ENCODE assay signal across 18 cellular contexts in genomic region chr17:19880393-19880792, GRCh38. TPM values are rescaled to one million over a fixed set of nuclear protein-coding genes. Genes with fewer than 3 reads are reported as not detected.
DNase-seq lines count a peak whose midpoint lies in the region; ATAC-seq, FAIRE-seq and TF ChIP-seq lines count a peak whose summit lies in the region.
"Had no signal": no experiment of that assay in that cellular context is flagged by ENCODE, and none has a peak within 500 bp of the region (broad histone marks: within the 10 kb centered on the region; RNA-seq: fewer than 3 reads in every experiment).

No MANE protein-coding gene starts in this region.

- H3K27ac ChIP-seq in HepG2 (ENCODE audit: extremely low read length, insufficient read depth, low read length) (no peak overlapping the region), right lobe of liver (no peak overlapping the region), K562 (ENCODE audit: extremely low read depth, low read depth, low read length) (no peak overlapping the region), osteoblast (ENCODE audit: low read depth, low read length) (no peak overlapping the region)

- TF ChIP-seq POLR2A in HepG2 (IDR thresholded peaks at IDR 0.05; ENCODE audit: insufficient read depth in 1 of 2, low read depth in 2 of 2, low read length in 2 of 2) = no peak
- TF ChIP-seq POLR2A in right lobe of liver (IDR thresholded peaks at IDR 0.05) = no peak
- TF ChIP-seq POLR2A in K562 (conservative IDR thresholded peaks at IDR 0.05) = no peak

- no peaks in the 10 kb centered on the region for H3K9me1 ChIP-seq in K562 (ENCODE audit: control insufficient read depth, insufficient read depth, low read length)

- no peak overlapping the region for H3K4me3 ChIP-seq in HepG2 (replicated peaks in 1 of 3; ENCODE audit: insufficient read depth in 1 of 3, low read depth in 2 of 3, low read length in 3 of 3)
- H3K4me3 ChIP-seq in right lobe of liver = no peak overlapping the region
- H3K4me3 ChIP-seq in K562 = no peak overlapping the region
- no peak overlapping the region for H3K4me3 ChIP-seq in osteoblast (ENCODE audit: insufficient read depth, low read length)
- H3K4me3 ChIP-seq: GM12878 had no signal

- H3K9me3 ChIP-seq in HepG2 (ENCODE audit: low read length) (no peaks in the 10 kb centered on the region), right lobe of liver (no peaks in the 10 kb centered on the region), K562 (replicated peaks; ENCODE audit: control insufficient read depth, insufficient read depth, low read depth, low read length) (no peaks in the 10 kb centered on the region), osteoblast (ENCODE audit: low read depth, low read length) (no peaks in the 10 kb centered on the region)
- H3K9me3 ChIP-seq: BE2C had no signal

- H4K20me1 ChIP-seq in HepG2 (ENCODE audit: insufficient read depth, low read length) = no peaks in the 10 kb centered on the region
- H4K20me1 ChIP-seq in K562 (replicated peaks; ENCODE audit: control insufficient read depth, insufficient read depth, low read length) = no peaks in the 10 kb centered on the region
- no peaks in the 10 kb centered on the region for H4K20me1 ChIP-seq in osteoblast (ENCODE audit: insufficient read depth, low read length)

- POLR2A ChIA-PET in HepG2 (lab: Yijun Ruan, JAX) = no interaction called here
- POLR2A ChIA-PET in K562 (lab: Yijun Ruan, JAX) = interaction anchor here (1.1 kb wide), 1 partner anchor 19 kb away, joined by 3 read pairs; no protein-coding TSS in a partner anchor

- in situ Hi-C loops in HepG2 (cut with HindIII; ENCODE audit: extremely low pct_ligation_motif_present, low pct_unique_long_range_greater_than_20kb) = no loop called here
- in situ Hi-C loops in K562 (cut with MboI) = no loop called here
- in situ Hi-C loops in G401 (cut with HindIII; ENCODE audit: low sequenced_read_pairs) = no loop called here

- DNase-seq in HepG2 (ENCODE audit: low spot score) (no peak), right lobe of liver (no peak), K562 (ENCODE audit: extremely low read depth in 1 of 4, low spot score in 3 of 4) (no peak), osteoblast (ENCODE audit: insufficient read length, low spot score, missing footprints) (peak; percentile 65), NCI-H1694 treated with DMSO at 0.1 percent for 48 hours (lab: John Stamatoyannopoulos, UW) (no peak), G401 (ENCODE audit: low spot score) (no peak)
- no peak for DNase-seq in activated CD8-positive, alpha-beta memory T cell treated with anti-CD3 and anti-CD28 coated beads, Interleukin-2, amount 50 U/mL, for 48 hours
- DNase-seq: 8988T; BE2C; C1 segment of cervical spinal cord; CD4-positive, CD25-positive, alpha-beta regulatory T cell; DMS153; DMS79; GOT3; H7 had no signal

- H3K4me1 ChIP-seq in HepG2 (ENCODE audit: insufficient read depth, low read length) = no peaks in the 10 kb centered on the region
- no peaks in the 10 kb centered on the region for H3K4me1 ChIP-seq in right lobe of liver
- no peaks in the 10 kb centered on the region; a peak in 1 of 5 replicates for H3K4me1 ChIP-seq in K562 (replicated peaks in 1 of 2; ENCODE audit: control insufficient read depth in 2 of 2, insufficient read depth in 2 of 2, low read length in 2 of 2)
- H3K4me1 ChIP-seq in osteoblast (ENCODE audit: insufficient read depth, low read length) = no peaks in the 10 kb centered on the region
- H3K4me1 ChIP-seq: BE2C had no signal

- intact Hi-C loops in HepG2 (cut with micrococcal nuclease; ENCODE audit: unreplicated experiment) = no loop called here
- intact Hi-C loops in right lobe of liver (cut with DNase I) = no loop called here
- intact Hi-C loops in K562 (cut with micrococcal nuclease) = no loop called here

- TF ChIP-seq RAD21 in HepG2 (CRISPR knock-in tag; IDR thresholded peaks at IDR 0.05) (no peak), K562 (CRISPR knock-in tag; conservative IDR thresholded peaks at IDR 0.05 in 1 of 2, IDR thresholded peaks at IDR 0.05 in 1 of 2) (no peak)

- 46% methylated on average over 4 of the region's 4 CpGs for WGBS in HepG2 (ENCODE audit: low lambda C conversion rate)
- WGBS in right lobe of liver (ENCODE audit: insufficient coverage, low coverage, low lambda C conversion rate, missing lambda C conversion rate) = 86% methylated on average over 4 of the region's 4 CpGs
- WGBS in K562 (ENCODE audit: insufficient coverage, low coverage, missing lambda C conversion rate) = 3% methylated on average over 4 of the region's 4 CpGs

- H3K9ac ChIP-seq in HepG2 (ENCODE audit: insufficient read depth, low read depth, low read length) (no peak overlapping the region), K562 (ENCODE audit: insufficient read depth in 1 of 2, low read depth in 2 of 2, low read length in 2 of 2) (no peak overlapping the region)

- FAIRE-seq in HepG2 (lab: Jason Lieb, UNC) = no peak
- FAIRE-seq in K562 (lab: Jason Lieb, UNC) = no peak
- FAIRE-seq: GM12878, HTR-8/SVneo had no signal

- TF ChIP-seq CTCF in HepG2 (CRISPR knock-in tag; IDR thresholded peaks at IDR 0.05) (no peak), right lobe of liver (IDR thresholded peaks at IDR 0.05) (no peak), K562 (IDR thresholded peaks at IDR 0.05 in 2 of 3, conservative IDR thresholded peaks at IDR 0.05 in 1 of 3; ENCODE audit: insufficient read depth in 2 of 3, low read depth in 1 of 3, low read length in 3 of 3) (no peak), osteoblast (IDR thresholded peaks at IDR 0.05; ENCODE audit: extremely low read depth, low read depth, low read length) (no peak)

- H2AFZ ChIP-seq in HepG2 (ENCODE audit: low read length) (no peak overlapping the region), K562 (ENCODE audit: low read depth, low read length) (no peak overlapping the region), osteoblast (ENCODE audit: low read length) (no peak overlapping the region)

- H3K36me3 ChIP-seq in HepG2 (replicated peaks in 1 of 2; ENCODE audit: control insufficient read depth in 1 of 2, insufficient read depth in 2 of 2, low read length in 2 of 2) (no peaks in the 10 kb centered on the region), right lobe of liver (no peaks in the 10 kb centered on the region), K562 (ENCODE audit: control insufficient read depth, insufficient read depth, low read length) (no peaks in the 10 kb centered on the region), osteoblast (ENCODE audit: insufficient read depth, low read length) (no peaks in the 10 kb centered on the region)
- H3K36me3 ChIP-seq: BE2C had no signal

- CTCF ChIA-PET in HepG2 (lab: Yijun Ruan, JAX; ENCODE audit: low intra/inter-chr PET ratio, low total read pairs) = no interaction called here
- CTCF ChIA-PET in K562 (lab: Yijun Ruan, JAX; ENCODE audit: low intra/inter-chr PET ratio) = no interaction called here

- ATAC-seq in HepG2 (no peak), right lobe of liver (no peak), K562 (no peak)
- ATAC-seq: GM12878, HCT116 had no signal

- H3K27me3 ChIP-seq in HepG2 (ENCODE audit: control insufficient read depth in 1 of 2, insufficient read depth in 2 of 2, low read length in 2 of 2) (no peaks in the 10 kb centered on the region; a peak in 1 of 5 replicates), right lobe of liver (no peaks in the 10 kb centered on the region), K562 (ENCODE audit: control insufficient read depth in 2 of 2, insufficient read depth in 2 of 2, low read length in 2 of 2) (peaks cover 2 to 21% of the 10 kb centered on the region in 2 experiments; a peak in 3 of 5 replicates), osteoblast (ENCODE audit: insufficient read depth, low read length) (peaks cover 11% of the 10 kb centered on the region)
- H3K27me3 ChIP-seq: BE2C had no signal

- H3K79me2 ChIP-seq in HepG2 (ENCODE audit: insufficient read depth, low read length) = no peaks in the 10 kb centered on the region
- H3K79me2 ChIP-seq in K562 (ENCODE audit: control insufficient read depth, insufficient read depth, low read length) = no peaks in the 10 kb centered on the region
- H3K79me2 ChIP-seq in osteoblast (ENCODE audit: insufficient read depth, low read length) = no peaks in the 10 kb centered on the region

- no TSS peak for BruUV-seq in HepG2 (replicated peaks; lab: Mats Ljungman, UMichigan)
- no TSS peak for BruUV-seq in K562 (replicated peaks; lab: Mats Ljungman, UMichigan)

- H3K4me2 ChIP-seq in HepG2 (ENCODE audit: low read depth, low read length) (no peak overlapping the region), K562 (ENCODE audit: insufficient read depth, low read length) (no peak overlapping the region), osteoblast (ENCODE audit: insufficient read depth, low read length) (no peak overlapping the region)

- TF ChIP-seq EP300 in HepG2 (IDR thresholded peaks at IDR 0.05; ENCODE audit: low read depth in 2 of 2, low read length in 2 of 2) (no peak), HepG2 (CRISPR knock-in tag; IDR thresholded peaks at IDR 0.05; ENCODE audit: borderline replicate concordance) (no peak), K562 (IDR thresholded peaks at IDR 0.05; ENCODE audit: low read length) (no peak)

RNA-seq across cellular contexts. Expression of gene ULK2, which starts 12.7 kb away (rescaled TPM):
- total RNA-seq in HepG2 (2016; rRNA removed; fragmentation: Illumina TruSeq; extraction: Trizol) (not detected in 2 replicates), right lobe of liver (1 to 10 TPM; 3.5 to 6.1 (median 4.8) TPM), K562 (2014; rRNA removed) (not detected in 2 replicates), K562 (2014; rRNA removed; fragmentation: Illumina TruSeq; extraction: Trizol) (not detected in 2 replicates), K562 (2015; rRNA removed; fragmentation: Illumina TruSeq; extraction: Trizol) (not detected in 2 replicates), K562 (2021) (0.18 and 0.38 TPM in 2 replicates), osteoblast (27.5 and 37.1 TPM in 2 replicates)
- not detected in 2 replicates for total RNA-seq in HepG2 (2016; cell fraction: cytosol; rRNA removed; fragmentation: Illumina TruSeq; extraction: Trizol; ENCODE audit: low read depth)
- not detected in 2 replicates for total RNA-seq in HepG2 (2016; cell fraction: insoluble cytoplasmic fraction; rRNA removed; fragmentation: Illumina TruSeq; extraction: Trizol)
- total RNA-seq in HepG2 (2016; cell fraction: membrane; rRNA removed; fragmentation: Illumina TruSeq; extraction: Trizol) = not detected in 2 replicates
- total RNA-seq in HepG2 (2016; cell fraction: nucleus; rRNA removed; fragmentation: Illumina TruSeq; extraction: Trizol) = not detected in 2 replicates
- polyA plus RNA-seq in HepG2 (2011; rRNA removed) (0.01 TPM in 1 of 2 replicates, not detected in the other), K562 (2011; rRNA removed) (0.11 TPM in 1 of 2 replicates, not detected in the other), K562 (2014; fragmentation: Illumina TruSeq; extraction: Trizol) (not detected in 2 replicates), K562 (2014; fragmentation: Nextera tagmentation; extraction: Ambion mirVana) (under 1 TPM in 1 of 2 experiments, not detected in 1; 0.01 TPM), K562 (2014; rRNA removed) (0.03 TPM in 1 of 2 replicates, not detected in the other)
- 0.01 TPM in 1 of 2 replicates, not detected in the other for polyA plus RNA-seq in HepG2 (2011; cell fraction: cytosol; rRNA removed)
- polyA plus RNA-seq in HepG2 (2011; cell fraction: nucleus; rRNA removed) = 0.23 TPM in 1 of 2 replicates, not detected in the other
- not detected in 2 replicates for polyA plus RNA-seq in HepG2 (2012)
- polyA plus RNA-seq in HepG2 (2016; cell fraction: cytosol; fragmentation: Illumina TruSeq; extraction: Trizol; ENCODE audit: low read depth) = not detected in 2 replicates
- not detected in 2 replicates for polyA plus RNA-seq in HepG2 (2016; cell fraction: insoluble cytoplasmic fraction; fragmentation: Illumina TruSeq; extraction: Trizol; ENCODE audit: low read depth)
- not detected in 2 replicates for polyA plus RNA-seq in HepG2 (2016; cell fraction: membrane; fragmentation: Illumina TruSeq; extraction: Trizol; ENCODE audit: low read depth)
- polyA plus RNA-seq in HepG2 (2016; cell fraction: nucleus; fragmentation: Illumina TruSeq; extraction: Trizol; ENCODE audit: insufficient read depth, low read depth) = not detected in 2 replicates
- polyA minus RNA-seq in HepG2 (2011; rRNA and poly(A)+ RNA removed; ENCODE audit: low replicate concordance) = 0.23 TPM in 1 of 2 replicates, not detected in the other
- polyA minus RNA-seq in HepG2 (2011; cell fraction: cytosol; rRNA and poly(A)+ RNA removed) = not detected in 2 replicates
- not detected in 2 replicates for polyA minus RNA-seq in HepG2 (2011; cell fraction: nucleus; rRNA and poly(A)+ RNA removed)
- not detected in 2 replicates for total RNA-seq in K562 (2011; cell fraction: chromatin; rRNA removed; ENCODE audit: low replicate concordance)
- 0.17 TPM in 1 of 2 replicates, not detected in the other for total RNA-seq in K562 (2011; cell fraction: nucleolus; rRNA removed)
- total RNA-seq in K562 (2011; cell fraction: nucleoplasm; rRNA removed) = not detected in 2 replicates
- polyA plus RNA-seq in K562 (2011; cell fraction: cytosol; rRNA removed) = not detected in 2 replicates
- polyA plus RNA-seq in K562 (2011; cell fraction: nucleus; rRNA removed) = not detected in 2 replicates
- polyA plus RNA-seq in K562 (2012) = 0.05 and 0.06 TPM in 2 replicates
- polyA minus RNA-seq in K562 (2011; rRNA and poly(A)+ RNA removed) = not detected in 2 replicates
- not detected in 2 replicates for polyA minus RNA-seq in K562 (2011; cell fraction: cytosol; rRNA and poly(A)+ RNA removed)
- not detected in 2 replicates for polyA minus RNA-seq in K562 (2011; cell fraction: nucleus; rRNA and poly(A)+ RNA removed)
- total RNA-seq in G401 (2014; rRNA removed; shearing (Covaris generic)) = 8.6 and 30.7 TPM in 2 replicates

Comparison
In these comparisons a context has a peak if more than half of its experiments do, and no peak if none do; other contexts are left out.
1. Of the 241 proteins assayed by ChIP-seq in both HepG2 and K562: peak only in HepG2: MAFF and MAFK; only in K562: none; in both: none; in neither: 239.